ENCODE assay signal across 14 cellular contexts in the genomic region with DNA sequence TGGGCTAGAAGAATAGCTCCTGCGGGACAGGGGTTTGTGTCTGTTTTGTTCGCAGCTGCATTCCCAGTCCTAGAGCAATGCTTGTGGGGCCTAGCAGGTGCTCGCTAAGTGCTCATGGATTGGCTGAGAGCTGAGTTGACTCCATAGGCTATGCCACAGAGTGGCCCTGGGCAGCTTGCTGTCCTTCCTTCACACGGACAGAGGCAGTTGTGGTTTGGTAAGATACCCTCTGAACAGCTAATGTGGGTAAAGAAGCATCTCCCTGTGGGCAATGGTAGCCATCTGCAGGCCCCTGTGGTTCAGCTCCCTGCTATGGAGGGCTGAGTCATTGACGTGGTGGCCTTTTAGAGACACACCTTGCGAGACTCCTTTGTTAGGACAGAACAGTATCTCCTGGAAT. TPM values are rescaled to one million over a fixed set of nuclear protein-coding genes. Genes with fewer than 3 reads are reported as not detected.
DNase-seq lines count a peak whose midpoint lies in the region; ATAC-seq and TF ChIP-seq lines count a peak whose summit lies in the region.
"Had no signal": no experiment of that assay in that cellular context is flagged by ENCODE, and none has a peak within 500 bp of the region (broad histone marks: within the 10 kb centered on the region; RNA-seq: fewer than 3 reads in every experiment).

No MANE protein-coding gene starts in this region.

- H3K27ac ChIP-seq in PC-9 (peak overlapping the region; percentile 95), transverse colon (peak overlapping the region; percentile 89 to 93 (median 92)), mesendoderm (ENCODE audit: low read depth, low read length) (no peak overlapping the region)
- H3K27ac ChIP-seq: uterus had no signal

- POLR2A ChIA-PET in activated naive CD8-positive, alpha-beta T cell treated with anti-CD3 and anti-CD28 coated beads, Interleukin-2, amount 10 ng/mL, durations not matched to agents 7 days and 5 days (lab: Charles Lee), result interaction anchor here (0.9 to 12.4 kb wide), 2 partner anchors 14 to 23 kb away, joined by 3 to 226 read pairs; no protein-coding TSS in a partner anchor
- POLR2A ChIA-PET in PC-9 (lab: Charles Lee; ENCODE audit: unreplicated experiment), result no interaction called here

- H3K4ac ChIP-seq in mesendoderm (ENCODE audit: low read depth, low read length), result no peak overlapping the region

- TF ChIP-seq EP300 in transverse colon (IDR thresholded peaks at IDR 0.05; ENCODE audit: low read depth), result no peak

- DNase-seq in activated naive CD8-positive, alpha-beta T cell treated with anti-CD3 and anti-CD28 coated beads, Interleukin-2, amount 10 ng/mL, durations not matched to agents 7 days and 5 days, result no peak
- no peak for DNase-seq in activated naive CD8-positive, alpha-beta T cell treated with anti-CD3 and anti-CD28 coated beads for 36 hours
- peak; percentile 43 to 59 for DNase-seq in PC-9
- DNase-seq in immature natural killer cell, result no peak
- DNase-seq in transverse colon, result peak; percentile 5
- no peak for DNase-seq in mesendoderm
- no peak for DNase-seq in NCI-H2107 (lab: John Stamatoyannopoulos, UW)
- no peak for DNase-seq in NCI-H2227 (lab: John Stamatoyannopoulos, UW; ENCODE audit: unreplicated experiment)
- DNase-seq: activated CD4-positive, alpha-beta T cell treated with anti-CD3 and anti-CD28 coated beads, Interleukin-2, amount 50 U/mL, for 4 hours; glutamatergic neuron; KG1; NCI-H1694 treated with DMSO at 0.1 percent for 48 hours had no signal

- H2BK5ac ChIP-seq in mesendoderm (ENCODE audit: low read length), result no peak overlapping the region

- H3F3A ChIP-seq in PC-9 (ENCODE audit: insufficient read depth, low read depth), result peaks cover 78% of the 10 kb centered on the region

- H3K27me3 ChIP-seq in PC-9 (ENCODE audit: insufficient read depth, low read depth) (no peaks in the 10 kb centered on the region), transverse colon (no peaks in the 10 kb centered on the region), mesendoderm (ENCODE audit: insufficient read depth, low read length, poor library complexity) (no peaks in the 10 kb centered on the region)
- H3K27me3 ChIP-seq: uterus had no signal

- TF ChIP-seq CTCF in PC-9 (conservative IDR thresholded peaks at IDR 0.05) (no peak), transverse colon (IDR thresholded peaks at IDR 0.05) (no peak)

- H3K36me3 ChIP-seq in PC-9 (ENCODE audit: low read depth), result no peaks in the 10 kb centered on the region
- H3K36me3 ChIP-seq in transverse colon, result no peaks in the 10 kb centered on the region
- H3K36me3 ChIP-seq in mesendoderm (ENCODE audit: control insufficient read depth, insufficient read depth, low read length), result no peaks in the 10 kb centered on the region
- H3K36me3 ChIP-seq: uterus had no signal

- H3K9ac ChIP-seq in mesendoderm (ENCODE audit: low read length), result no peak overlapping the region

- H2AFZ ChIP-seq in PC-9, result no peak overlapping the region

- H3K9me3 Mint-ChIP-seq in activated naive CD8-positive, alpha-beta T cell treated with anti-CD3 and anti-CD28 coated beads, Interleukin-2, amount 10 ng/mL, durations not matched to agents 7 days and 5 days, result no peaks in the 10 kb centered on the region
- no peaks in the 10 kb centered on the region for H3K9me3 Mint-ChIP-seq in activated naive CD8-positive, alpha-beta T cell treated with anti-CD3 and anti-CD28 coated beads for 36 hours
- H3K9me3 Mint-ChIP-seq in immature natural killer cell, result no peaks in the 10 kb centered on the region

- 89% methylated on average over 5 of the region's 6 CpGs; no CpG with 5 or more reads in 1 of the 2 donors for WGBS in transverse colon (ENCODE audit: low coverage in 1 of 2), 2 donors
- WGBS in mesendoderm (ENCODE audit: extremely low coverage, insufficient coverage, low lambda C conversion rate), result no CpG with 5 or more reads among the region's 6 CpGs

- no peaks in the 10 kb centered on the region for H3K27me3 Mint-ChIP-seq in activated naive CD8-positive, alpha-beta T cell treated with anti-CD3 and anti-CD28 coated beads, Interleukin-2, amount 10 ng/mL, durations not matched to agents 7 days and 5 days
- H3K27me3 Mint-ChIP-seq in activated naive CD8-positive, alpha-beta T cell treated with anti-CD3 and anti-CD28 coated beads for 36 hours, result no peaks in the 10 kb centered on the region
- peaks cover 2 to 4% (median 3%) of the 10 kb centered on the region in 3 donors for H3K27me3 Mint-ChIP-seq in immature natural killer cell (ENCODE audit: low read depth in 3 of 3)

- H3K4me3 Mint-ChIP-seq in activated naive CD8-positive, alpha-beta T cell treated with anti-CD3 and anti-CD28 coated beads, Interleukin-2, amount 10 ng/mL, durations not matched to agents 7 days and 5 days, result no peak overlapping the region
- H3K4me3 Mint-ChIP-seq in activated naive CD8-positive, alpha-beta T cell treated with anti-CD3 and anti-CD28 coated beads for 36 hours, result no peak overlapping the region
- peak overlapping the region in 1 of 5 donors; percentile 37 for H3K4me3 Mint-ChIP-seq in immature natural killer cell

- H3K79me2 ChIP-seq in PC-9 (ENCODE audit: low read depth) (no peaks in the 10 kb centered on the region), mesendoderm (ENCODE audit: control insufficient read depth, insufficient read depth, low read length) (no peaks in the 10 kb centered on the region)

- H2AK5ac ChIP-seq in mesendoderm (ENCODE audit: low read length), result no peak overlapping the region

- H3K4me1 ChIP-seq in PC-9 (replicated peaks; ENCODE audit: insufficient read depth) (peaks cover 91% of the 10 kb centered on the region), transverse colon (peaks cover 23 to 55% (median 40%) of the 10 kb centered on the region in 4 donors), mesendoderm (ENCODE audit: control insufficient read depth, low read depth, low read length) (peaks cover 8% of the 10 kb centered on the region)

- in situ Hi-C loops in transverse colon (cut with MboI; ENCODE audit: low pct_ligation_motif_present in 1 of 4, low pct_unique_long_range_greater_than_20kb in 1 of 4, low sequenced_read_pairs in 3 of 4), result no loop called here

- H2BK120ac ChIP-seq in mesendoderm (ENCODE audit: low read depth, low read length), result no peak overlapping the region

- H3K4me2 ChIP-seq in PC-9, result peak overlapping the region; percentile 7; the same call in 1 of the 2 replicates
- no peak overlapping the region for H3K4me2 ChIP-seq in mesendoderm (ENCODE audit: low read length)

- peaks cover 33% of the 10 kb centered on the region for H3K4me1 Mint-ChIP-seq in activated naive CD8-positive, alpha-beta T cell treated with anti-CD3 and anti-CD28 coated beads, Interleukin-2, amount 10 ng/mL, durations not matched to agents 7 days and 5 days
- peaks cover 35% of the 10 kb centered on the region for H3K4me1 Mint-ChIP-seq in activated naive CD8-positive, alpha-beta T cell treated with anti-CD3 and anti-CD28 coated beads for 36 hours
- peaks cover 65 to 75% of the 10 kb centered on the region in 2 donors for H3K4me1 Mint-ChIP-seq in immature natural killer cell

- H3K9me3 ChIP-seq in PC-9 (ENCODE audit: insufficient read depth, low read depth) (no peaks in the 10 kb centered on the region), transverse colon (no peaks in the 10 kb centered on the region)
- H3K9me3 ChIP-seq: uterus had no signal

- TF ChIP-seq POLR2A in transverse colon (IDR thresholded peaks at IDR 0.05), result no peak

- H2BK15ac ChIP-seq in mesendoderm (replicated peaks; ENCODE audit: low read depth), result no peak overlapping the region

- BruUV-seq in PC-9 (replicated peaks; lab: Mats Ljungman, UMichigan), result no TSS peak

- H4K5ac ChIP-seq in mesendoderm (ENCODE audit: low read length), result no peak overlapping the region

- CTCF ChIA-PET in PC-9 (lab: Charles Lee), result no interaction called here

- peak overlapping the region; percentile 75 for H3K27ac Mint-ChIP-seq in activated naive CD8-positive, alpha-beta T cell treated with anti-CD3 and anti-CD28 coated beads, Interleukin-2, amount 10 ng/mL, durations not matched to agents 7 days and 5 days
- no peak overlapping the region for H3K27ac Mint-ChIP-seq in activated naive CD8-positive, alpha-beta T cell treated with anti-CD3 and anti-CD28 coated beads for 36 hours
- H3K27ac Mint-ChIP-seq in immature natural killer cell, result peak overlapping the region in 5 of 6 donors; percentile 47 to 84 (median 83)

- no peak overlapping the region for H3K23ac ChIP-seq in mesendoderm (ENCODE audit: low read length)

- H3K18ac ChIP-seq in mesendoderm (ENCODE audit: low read length), result no peak overlapping the region

- no peaks in the 10 kb centered on the region for H3K9me2 ChIP-seq in PC-9 (ENCODE audit: insufficient read depth)

- no peak overlapping the region for H4K8ac ChIP-seq in mesendoderm (ENCODE audit: low read depth, low read length)

- no peaks in the 10 kb centered on the region for H3K79me1 ChIP-seq in mesendoderm (ENCODE audit: low read length)

- H3K36me3 Mint-ChIP-seq in activated naive CD8-positive, alpha-beta T cell treated with anti-CD3 and anti-CD28 coated beads, Interleukin-2, amount 10 ng/mL, durations not matched to agents 7 days and 5 days, result peaks cover 3% of the 10 kb centered on the region
- H3K36me3 Mint-ChIP-seq in activated naive CD8-positive, alpha-beta T cell treated with anti-CD3 and anti-CD28 coated beads for 36 hours, result no peaks in the 10 kb centered on the region
- H3K36me3 Mint-ChIP-seq in immature natural killer cell, result no peaks in the 10 kb centered on the region

- no peak for ATAC-seq in activated naive CD8-positive, alpha-beta T cell treated with anti-CD3 and anti-CD28 coated beads, Interleukin-2, amount 10 ng/mL, durations not matched to agents 7 days and 5 days (ENCODE audit: low read depth)

- intact Hi-C loops in PC-9 (cut with micrococcal nuclease; ENCODE audit: unreplicated experiment) (no loop called here), transverse colon (cut with DNase I; ENCODE audit: low total_unique reads) (no loop called here)

- H3K56ac ChIP-seq in mesendoderm (ENCODE audit: low read length), result no peak overlapping the region

- H3K4me3 ChIP-seq in PC-9 (no peak overlapping the region), transverse colon (no peak overlapping the region), mesendoderm (ENCODE audit: low read length) (no peak overlapping the region)
- H3K4me3 ChIP-seq: skin epidermis, uterus had no signal

- H4K20me1 ChIP-seq in PC-9 (ENCODE audit: insufficient read depth), result no peaks in the 10 kb centered on the region

RNA-seq across cellular contexts. Expression of gene LBR, which starts 23.5 kb away (rescaled TPM):
- total RNA-seq in activated naive CD8-positive, alpha-beta T cell treated with anti-CD3 and anti-CD28 coated beads, Interleukin-2, amount 10 ng/mL, durations not matched to agents 7 days and 5 days, result 100 to 1,000 TPM; 168 to 171 TPM
- 100 to 1,000 TPM; 128 to 140 TPM for total RNA-seq in activated naive CD8-positive, alpha-beta T cell treated with anti-CD3 and anti-CD28 coated beads for 36 hours
- total RNA-seq in PC-9 (2021), result 128 and 158 TPM in 2 replicates
- 100 to 1,000 TPM in 2 of 3 donors, 10 to 100 TPM in 1; 100.0 to 136 (median 117) TPM for polyA plus RNA-seq in immature natural killer cell
- total RNA-seq in transverse colon, result 10 to 100 TPM; 48.6 to 97.9 (median 75.1) TPM
- polyA plus RNA-seq in mesendoderm (2013, experiment 1 of 2), result 189 TPM
- 189 TPM for polyA plus RNA-seq in mesendoderm (2013, experiment 2 of 2)

Comparison
In these comparisons a context has a peak if more than half of its experiments do, and no peak if none do; other contexts are left out.
1. DNase-seq: peak in PC-9 (2 of 2) and transverse colon (single experiment); none in activated naive CD8-positive, alpha-beta T cell treated with anti-CD3 and anti-CD28 coated beads, Interleukin-2, amount 10 ng/mL, durations not matched to agents 7 days and 5 days (single experiment), activated naive CD8-positive, alpha-beta T cell treated with anti-CD3 and anti-CD28 coated beads for 36 hours (single experiment), immature natural killer cell (0 of 3), mesendoderm (single experiment), NCI-H2107 (single experiment) and NCI-H2227 (single experiment).